Comparison of ENCODE assay signal across 8 cellular contexts in genomic region chr16:88782454-88783390, GRCh38. TPM values are rescaled to one million over a fixed set of nuclear protein-coding genes. Genes with fewer than 3 reads are reported as not detected.
DNase-seq lines count a peak whose midpoint lies in the region; ATAC-seq and TF ChIP-seq lines count a peak whose summit lies in the region.

No MANE protein-coding gene starts in this region.

- peak; percentile 48 for DNase-seq in HCT116 (ENCODE audit: low read depth, low spot score)
- DNase-seq in activated CD4-positive, CD25-positive, alpha-beta regulatory T cell treated with anti-CD3 and anti-CD28 coated beads, Interleukin-2, amount 50 U/mL, for 72 hours, result peak; percentile 62
- peak; percentile 69 for DNase-seq in dedifferentiated amniotic fluid mesenchymal stem cell (ENCODE audit: extremely low spot score)
- DNase-seq in upper lobe of left lung, result no peak
- DNase-seq in DMS114 treated with DMSO at 0.1 percent for 48 hours (lab: John Stamatoyannopoulos, UW; ENCODE audit: unreplicated experiment), result no peak
- DNase-seq in GDM1 (lab: John Stamatoyannopoulos, UW), result no peak

- H3K27ac ChIP-seq in HCT116 (ENCODE audit: low read depth, low read length) (peak overlapping the region; percentile 91), upper lobe of left lung (peak overlapping the region; percentile 92 to 97 (median 95))

- H3K4me1 ChIP-seq in HCT116 (ENCODE audit: control insufficient read depth in 1 of 2, insufficient read depth in 2 of 2, low read length in 2 of 2) (peaks cover 41 to 51% of the 10 kb centered on the region in 2 experiments), upper lobe of left lung (peaks cover 56 to 68% (median 61%) of the 10 kb centered on the region in 4 donors)

- peak overlapping the region; percentile 92 for H3K4me2 ChIP-seq in HCT116 (ENCODE audit: low read length)

- peak overlapping the region; percentile 54 to 76 (median 76) for H3K4me3 Mint-ChIP-seq in nephron

- H3K36me3 Mint-ChIP-seq in nephron (ENCODE audit: low read depth), result no peaks in the 10 kb centered on the region

- TF ChIP-seq POLR2A in HCT116 (IDR thresholded peaks at IDR 0.05; ENCODE audit: borderline replicate concordance, extremely low read depth, insufficient read depth, insufficient read length), result no peak
- no peak for TF ChIP-seq POLR2A in upper lobe of left lung (IDR thresholded peaks at IDR 0.05)

- peaks cover 31% of the 10 kb centered on the region for H3K4me1 Mint-ChIP-seq in nephron

- POLR2A ChIA-PET in HCT116 (lab: Charles Lee), result interaction anchor here (1.0 to 4.3 kb wide), 7 partner anchors 10 to 34 kb away, joined by 3 to 22 read pairs (median 3); partner anchors contain the start of gene APRT

- no peaks in the 10 kb centered on the region for H3K9me3 Mint-ChIP-seq in nephron

- no peak overlapping the region for H2AFZ ChIP-seq in HCT116 (ENCODE audit: low read depth, low read length, poor library complexity, severe bottlenecking)

- no peaks in the 10 kb centered on the region for H3K9me2 ChIP-seq in HCT116 (ENCODE audit: insufficient read depth)

- intact Hi-C loops in HCT116 (cut with micrococcal nuclease), result loop anchor here (2.0 kb wide), 1 partner anchor 46 kb away; no protein-coding TSS in a partner anchor

- H3K9ac ChIP-seq in HCT116 (ENCODE audit: low read length), result peak overlapping the region; percentile 94

- H3K79me2 ChIP-seq in HCT116 (ENCODE audit: insufficient read depth, low read length), result peaks cover 72% of the 10 kb centered on the region

- H3K27me3 Mint-ChIP-seq in nephron (ENCODE audit: low read depth), result peaks cover 56% of the 10 kb centered on the region

- TF ChIP-seq EP300 in upper lobe of left lung (IDR thresholded peaks at IDR 0.05), result no peak

- H3K9me3 ChIP-seq in HCT116 (ENCODE audit: control insufficient read depth in 1 of 2, insufficient read depth in 1 of 2, low read depth in 1 of 2, low read length in 2 of 2), result no peaks in the 10 kb centered on the region
- H3K9me3 ChIP-seq in upper lobe of left lung, result no peaks in the 10 kb centered on the region

- CTCF ChIA-PET in HCT116 (lab: Charles Lee), result interaction anchor here (8.9 kb wide), 1 partner anchor 45 kb away, joined by 59 read pairs; no protein-coding TSS in a partner anchor

- BruUV-seq in HCT116 (replicated peaks; lab: Mats Ljungman, UMichigan), result no TSS peak

- 41 to 65% methylated on average over 11 to 15 of the region's 16 CpGs for WGBS in upper lobe of left lung, 2 donors

- H3K4me3 ChIP-seq in HCT116 (replicated peaks in 1 of 2; ENCODE audit: low read depth in 1 of 2, low read length in 2 of 2) (peak overlapping the region; percentile 69 to 82), upper lobe of left lung (peak overlapping the region in 3 of 4 donors; percentile 91 to 95 (median 94))

- ATAC-seq in HCT116, result peak; percentile 40
- ATAC-seq in upper lobe of left lung (ENCODE audit: low FRiP score in 2 of 2), result no peak
- ATAC-seq in HG02938 (IDR thresholded peaks at IDR 0.05; ENCODE audit: unreplicated experiment), result no peak

- H3K27ac Mint-ChIP-seq in nephron, result peak overlapping the region; percentile 1 to 39 (median 17)

- no peaks in the 10 kb centered on the region; a peak in 1 of 4 replicates for H3K36me3 ChIP-seq in HCT116 (ENCODE audit: control insufficient read depth in 1 of 2, insufficient read depth in 2 of 2, low read length in 2 of 2)
- no peaks in the 10 kb centered on the region for H3K36me3 ChIP-seq in upper lobe of left lung

- TF ChIP-seq RAD21 in HCT116 (IDR thresholded peaks at IDR 0.05; ENCODE audit: low read depth), result no peak

- H4K20me1 ChIP-seq in HCT116 (ENCODE audit: insufficient read depth), result peaks cover 11% of the 10 kb centered on the region; the same call in 1 of the 2 replicates

- RAD21 ChIA-PET in HCT116 (lab: Charles Lee; ENCODE audit: low non-redundant PET in 1 of 2, low total read pairs in 2 of 2, uncharacterized antibody in 2 of 2, unreplicated experiment in 2 of 2), result interaction anchor here in 1 of 2 experiments (1.0 kb wide), 1 partner anchor 45 kb away, joined by 3 read pairs; no protein-coding TSS in a partner anchor

- TF ChIP-seq CTCF in HCT116 (IDR thresholded peaks at IDR 0.05 in 2 of 3, conservative IDR thresholded peaks at IDR 0.05 in 1 of 3; ENCODE audit: borderline replicate concordance in 1 of 3, insufficient read depth in 1 of 3, low read depth in 2 of 3, low read length in 2 of 3) (no peak), nephron (IDR thresholded peaks at IDR 0.05; ENCODE audit: unreplicated experiment in 3 of 3) (no peak), upper lobe of left lung (IDR thresholded peaks at IDR 0.05) (no peak)

- H3K27me3 ChIP-seq in HCT116 (ENCODE audit: insufficient read depth, low read length), result no peaks in the 10 kb centered on the region
- no peaks in the 10 kb centered on the region for H3K27me3 ChIP-seq in upper lobe of left lung

TF ChIP-seq in HCT116, 20 proteins besides CTCF, POLR2A, EP300 and RAD21:
- TF ChIP-seq ZNF274 (IDR thresholded peaks at IDR 0.05; ENCODE audit: low read depth, low read length) (no peak), SRF (IDR thresholded peaks at IDR 0.05; ENCODE audit: low read depth) (no peak), ZBTB33 (IDR thresholded peaks at IDR 0.05; ENCODE audit: extremely low read depth, insufficient replicate concordance, low read length) (peak; percentile 50), POLR2AphosphoS5 (IDR thresholded peaks at IDR 0.05; ENCODE audit: low read depth, low read length) (0 out of 2 replicates have a peak, but pooled peaks have one; percentile 20)

RNA-seq across cellular contexts. Expression of gene PIEZO1, which starts 2.3 kb away (rescaled TPM):
- 224 TPM for total RNA-seq in HCT116 (2021; ENCODE audit: unreplicated experiment)
- 198 and 280 TPM in 2 replicates for polyA plus RNA-seq in HCT116 (2012)
- 100 to 1,000 TPM; 107 to 535 (median 239) TPM for total RNA-seq in upper lobe of left lung

RNA-seq across cellular contexts. Expression of gene CDT1, which starts 20.9 kb away (rescaled TPM):
- 160 TPM for total RNA-seq in HCT116 (2021; ENCODE audit: unreplicated experiment)
- 123 and 132 TPM in 2 replicates for polyA plus RNA-seq in HCT116 (2012)
- 1 to 10 TPM in 5 of 6 donors, not detected in 1; 2.3 to 4.7 (median 3.5) TPM for total RNA-seq in upper lobe of left lung

RNA-seq across cellular contexts. Expression of gene APRT, which starts 29.0 kb away (rescaled TPM):
- total RNA-seq in HCT116 (2021; ENCODE audit: unreplicated experiment), result 311 TPM
- 329 and 349 TPM in 2 replicates for polyA plus RNA-seq in HCT116 (2012)
- total RNA-seq in upper lobe of left lung, result 100 to 1,000 TPM in 4 of 6 donors, 10 to 100 TPM in 2; 76.5 to 147 (median 124) TPM

Comparison
In these comparisons a context has a peak if more than half of its experiments do, and no peak if none do; other contexts are left out.
1. DNase-seq: peak in HCT116 (single experiment), activated CD4-positive, CD25-positive, alpha-beta regulatory T cell treated with anti-CD3 and anti-CD28 coated beads, Interleukin-2, amount 50 U/mL, for 72 hours (single experiment) and dedifferentiated amniotic fluid mesenchymal stem cell (single experiment); none in upper lobe of left lung (0 of 2), DMS114 treated with DMSO at 0.1 percent for 48 hours (single experiment) and GDM1 (single experiment).
2. RNA of gene CDT1, which starts 20.9 kb away (total RNA-seq): 160 TPM in HCT116 (single experiment); 2.3 to 4.7 TPM in upper lobe of left lung; every median in the first group is over 10 times any median in the second.